ENCODE assay signal across 13 cellular contexts in genomic region chr2:31675485-31675901, GRCh38.
DNase-seq lines count a peak whose midpoint lies in the region; ATAC-seq and TF ChIP-seq lines count a peak whose summit lies in the region.
"Had no signal": no experiment of that assay in that cellular context is flagged by ENCODE, and none has a peak within 500 bp of the region (broad histone marks: within the 10 kb centered on the region; RNA-seq: fewer than 3 reads in every experiment).

No MANE protein-coding gene starts in this region.

- no peak overlapping the region for H3K4me3 ChIP-seq in SJCRH30
- H3K4me3 ChIP-seq in CD8-positive, alpha-beta memory T cell (ENCODE audit: low read length): no peak overlapping the region
- H3K4me3 ChIP-seq: colonic mucosa, right atrium auricular region had no signal

- TF ChIP-seq CTCF in GM13977 (IDR thresholded peaks at IDR 0.05; ENCODE audit: extremely low read depth, insufficient read depth, missing control alignments): peak; percentile 31

- peaks cover 0 to 4% (median 2%) of the 10 kb centered on the region in 3 donors for H3K36me3 Mint-ChIP-seq in CD8-positive, alpha-beta memory T cell

- DNase-seq in ACHN: peak; percentile 17
- DNase-seq in GM13977 (ENCODE audit: low spot score): no peak
- DNase-seq in SJCRH30: peak; percentile 13 to 40
- peak; percentile 34 for DNase-seq in iPS-NIHi11 (ENCODE audit: low spot score)
- DNase-seq in CD8-positive, alpha-beta memory T cell: no peak
- DNase-seq: activated naive CD8-positive, alpha-beta T cell treated with anti-CD3 and anti-CD28 coated beads, Interleukin-2, amount 50 U/mL, for 24 hours; colonic mucosa; NCI-H345 had no signal

- H3K27me3 ChIP-seq in SJCRH30: no peaks in the 10 kb centered on the region
- H3K27me3 ChIP-seq in CD8-positive, alpha-beta memory T cell (ENCODE audit: insufficient read depth, low read length, poor library complexity, severe bottlenecking): no peaks in the 10 kb centered on the region
- H3K27me3 ChIP-seq: colonic mucosa, right atrium auricular region had no signal

- H3K9me3 ChIP-seq in SJCRH30 (replicated peaks): 0 out of 2 replicates have a peak, but pooled peaks cover 5% of the 10 kb centered on the region
- H3K9me3 ChIP-seq in CD8-positive, alpha-beta memory T cell (ENCODE audit: low read length): no peaks in the 10 kb centered on the region
- H3K9me3 ChIP-seq: colonic mucosa had no signal

- no peak overlapping the region for H3K27ac ChIP-seq in SJCRH30
- no peak overlapping the region for H3K27ac ChIP-seq in CD8-positive, alpha-beta memory T cell (ENCODE audit: low read depth, low read length)
- H3K27ac ChIP-seq: colonic mucosa, right atrium auricular region had no signal

- H3K27ac Mint-ChIP-seq in CD8-positive, alpha-beta memory T cell: no peak overlapping the region
- H3K27ac Mint-ChIP-seq: activated naive CD8-positive, alpha-beta T cell treated with anti-CD3 and anti-CD28 coated beads, Interleukin-2, amount 50 U/mL, for 24 hours had no signal

- POLR2A ChIA-PET in CD8-positive, alpha-beta memory T cell (lab: Charles Lee): no interaction called here

- ATAC-seq in HG03280 (IDR thresholded peaks at IDR 0.05; ENCODE audit: unreplicated experiment) (no peak), GM18907 (IDR thresholded peaks at IDR 0.05; ENCODE audit: unreplicated experiment) (no peak), HG03439 (IDR thresholded peaks at IDR 0.05; ENCODE audit: unreplicated experiment) (no peak)
- ATAC-seq: activated naive CD8-positive, alpha-beta T cell treated with anti-CD3 and anti-CD28 coated beads, Interleukin-2, amount 50 U/mL, for 24 hours; Right ventricle myocardium inferior had no signal

- peaks cover 32 to 48% (median 41%) of the 10 kb centered on the region in 5 donors for H3K9me3 Mint-ChIP-seq in CD8-positive, alpha-beta memory T cell

- H3K4me3 Mint-ChIP-seq in CD8-positive, alpha-beta memory T cell: no peak overlapping the region
- H3K4me3 Mint-ChIP-seq: activated naive CD8-positive, alpha-beta T cell treated with anti-CD3 and anti-CD28 coated beads, Interleukin-2, amount 50 U/mL, for 24 hours had no signal

- no peaks in the 10 kb centered on the region for H3K4me1 Mint-ChIP-seq in CD8-positive, alpha-beta memory T cell
- H3K4me1 Mint-ChIP-seq: activated naive CD8-positive, alpha-beta T cell treated with anti-CD3 and anti-CD28 coated beads, Interleukin-2, amount 50 U/mL, for 24 hours had no signal

- CTCF ChIA-PET in CD8-positive, alpha-beta memory T cell (lab: Charles Lee): no interaction called here

- H3K27me3 Mint-ChIP-seq in CD8-positive, alpha-beta memory T cell: peaks cover 4 to 5% of the 10 kb centered on the region in 2 donors

- H3K36me3 ChIP-seq in SJCRH30: no peaks in the 10 kb centered on the region
- H3K36me3 ChIP-seq in CD8-positive, alpha-beta memory T cell (ENCODE audit: insufficient read depth, low read length): no peaks in the 10 kb centered on the region
- H3K36me3 ChIP-seq: colonic mucosa, right atrium auricular region had no signal

- in situ Hi-C loops in ACHN (cut with HindIII; ENCODE audit: low pct_ligation_motif_present, low pct_unique_long_range_greater_than_20kb, low sequenced_read_pairs): no loop called here
- in situ Hi-C loops in GM13977 (cut with MboI; ENCODE audit: low pct_unique_long_range_greater_than_20kb, low sequenced_read_pairs, unreplicated experiment): no loop called here

- no peaks in the 10 kb centered on the region for H3K4me1 ChIP-seq in SJCRH30
- no peaks in the 10 kb centered on the region for H3K4me1 ChIP-seq in CD8-positive, alpha-beta memory T cell (ENCODE audit: insufficient read depth, low read length)
- H3K4me1 ChIP-seq: colonic mucosa, right atrium auricular region had no signal

Comparison
In these comparisons a context has a peak if more than half of its experiments do, and no peak if none do; other contexts are left out.
1. DNase-seq: peak in ACHN (single experiment), SJCRH30 (2 of 2) and iPS-NIHi11 (single experiment); none in GM13977 (single experiment) and CD8-positive, alpha-beta memory T cell (0 of 5).